17 cellular contexts compared by ENCODE assay signal in the genomic region with DNA sequence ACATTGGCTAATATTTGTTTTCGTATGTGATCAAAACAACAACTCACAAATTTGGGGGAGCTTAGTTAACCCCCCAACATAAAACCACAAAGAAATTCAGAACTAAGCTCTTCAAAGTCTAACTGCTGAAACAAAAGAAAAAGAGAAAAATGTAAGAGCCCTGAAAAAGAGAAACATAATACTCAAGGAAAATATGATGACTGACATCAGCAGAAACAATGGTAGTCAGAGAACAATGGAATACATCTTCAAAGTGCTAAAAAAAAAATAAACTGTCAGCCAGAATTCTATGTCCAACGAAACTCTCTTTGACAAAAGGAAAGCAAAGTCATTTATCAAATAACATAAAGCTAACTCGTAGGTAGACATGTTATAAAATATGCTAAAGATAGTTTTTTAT.
"Had no signal": no experiment of that assay in that cellular context is flagged by ENCODE, and none has a peak within 500 bp of the region (broad histone marks: within the 10 kb centered on the region; RNA-seq: fewer than 3 reads in every experiment).

No MANE protein-coding gene starts in this region.

- DNase-seq: islet precursor cell; left ventricle myocardium inferior; mesendoderm; naive thymus-derived CD4-positive, alpha-beta T cell; ovary; stimulated activated CD4-positive, alpha-beta T cell treated with anti-CD3 and anti-CD28 coated beads, Interleukin-4, amount 100 ng/mL, for 24 hours; stimulated activated naive CD4-positive, alpha-beta T cell; tibial artery; trophoblast cell; upper lobe of right lung; uterus had no signal

- H3K4me1 ChIP-seq: left ventricle myocardium inferior, right atrium auricular region, suprapubic skin, tibial artery, upper lobe of right lung, uterus had no signal

- H3K36me3 ChIP-seq: left ventricle myocardium inferior, ovary, right atrium auricular region, suprapubic skin, thoracic aorta, tibial artery, upper lobe of right lung, uterus had no signal

- H3K4me3 ChIP-seq: hepatocyte, left ventricle myocardium inferior, lung, ovary, right atrium auricular region, skin epidermis, suprapubic skin, thoracic aorta, tibial artery, upper lobe of right lung, uterus had no signal

- H3K9me3 ChIP-seq: ovary, right atrium auricular region, suprapubic skin, thoracic aorta, tibial artery, upper lobe of right lung, uterus had no signal

- H3K27ac ChIP-seq: hepatocyte, left ventricle myocardium inferior, ovary, right atrium auricular region, skin epidermis, suprapubic skin, thoracic aorta, tibial artery, upper lobe of right lung, uterus had no signal
